ENCODE assay signal across 14 cellular contexts in genomic region chr14:35806006-35806907, GRCh38. TPM values are rescaled to one million over a fixed set of nuclear protein-coding genes. Genes with fewer than 3 reads are reported as not detected.
DNase-seq lines count a peak whose midpoint lies in the region; ATAC-seq and TF ChIP-seq lines count a peak whose summit lies in the region.
"Had no signal": no experiment of that assay in that cellular context is flagged by ENCODE, and none has a peak within 500 bp of the region (broad histone marks: within the 10 kb centered on the region; RNA-seq: fewer than 3 reads in every experiment).

No MANE protein-coding gene starts in this region.

- no peak for DNase-seq in Karpas-422
- no peak for DNase-seq in central memory CD8-positive, alpha-beta T cell (ENCODE audit: low spot score in 2 of 2)
- DNase-seq in nephron progenitor cell = no peak
- no peak for DNase-seq in coronary artery (ENCODE audit: low spot score)
- no peak for DNase-seq in NCI-H187 treated with DMSO at 0.1 percent for 48 hours (lab: John Stamatoyannopoulos, UW)
- DNase-seq in foreskin keratinocyte = no peak
- DNase-seq: activated naive CD4-positive, alpha-beta T cell treated with anti-CD3 and anti-CD28 coated beads, Interleukin-2, amount 50 U/mL, for 16 hours; C1 segment of cervical spinal cord; H7; NCI-H1105; stimulated activated naive CD4-positive, alpha-beta T cell had no signal

- no peaks in the 10 kb centered on the region for H3K9me2 ChIP-seq in Karpas-422 (replicated peaks; ENCODE audit: insufficient read depth, low read length)

- H3K36me3 ChIP-seq in BLaER1 treated with 17β-estradiol and CSF1 and Interleukin-3, amounts not matched to agents 10 nM and 100 nM = peaks cover 0 to 11% (median 0%) of the 10 kb centered on the region in 11 experiments; a peak in 1 of 22 replicates
- no peaks in the 10 kb centered on the region; the same call in 1 of the 2 replicates for H3K36me3 ChIP-seq in Karpas-422 (ENCODE audit: insufficient read depth, low read length)
- H3K36me3 ChIP-seq: gastroesophageal sphincter had no signal

- peaks cover 13 to 27% (median 19%) of the 10 kb centered on the region in 10 experiments for H3K4me1 ChIP-seq in BLaER1 treated with 17β-estradiol and CSF1 and Interleukin-3, amounts not matched to agents 10 nM and 100 nM
- H3K4me1 ChIP-seq in Karpas-422 (ENCODE audit: low read length) (peaks cover 24% of the 10 kb centered on the region), foreskin keratinocyte (peaks cover 17% of the 10 kb centered on the region)

- peak overlapping the region; percentile 100 for H3K27ac Mint-ChIP-seq in central memory CD8-positive, alpha-beta T cell (ENCODE audit: low read depth)
- no peak overlapping the region for H3K27ac Mint-ChIP-seq in nephron progenitor cell

- peaks cover 25% of the 10 kb centered on the region for H3K36me3 Mint-ChIP-seq in central memory CD8-positive, alpha-beta T cell (ENCODE audit: insufficient read depth)
- peaks cover 14% of the 10 kb centered on the region for H3K36me3 Mint-ChIP-seq in nephron progenitor cell (ENCODE audit: low read depth)

- ATAC-seq in central memory CD8-positive, alpha-beta T cell (replicated peaks; ENCODE audit: extremely low read depth, poor library complexity, severe bottlenecking) = no peak
- ATAC-seq in foreskin keratinocyte (no peak), HG02973 (IDR thresholded peaks at IDR 0.05; ENCODE audit: unreplicated experiment) (no peak)
- ATAC-seq: gastroesophageal sphincter had no signal

- H3K4me3 Mint-ChIP-seq in central memory CD8-positive, alpha-beta T cell = no peak overlapping the region
- H3K4me3 Mint-ChIP-seq in nephron progenitor cell = peak overlapping the region; percentile 96

- H3K27ac ChIP-seq in BLaER1 treated with 17β-estradiol and CSF1 and Interleukin-3, amounts not matched to agents 10 nM and 100 nM = no peak overlapping the region
- H3K27ac ChIP-seq in Karpas-422 (ENCODE audit: low read length) (no peak overlapping the region), coronary artery (no peak overlapping the region), foreskin keratinocyte (no peak overlapping the region)

- no peak overlapping the region for H2AFZ ChIP-seq in Karpas-422 (ENCODE audit: low read length)

- peaks cover 71% of the 10 kb centered on the region for H3K79me2 ChIP-seq in Karpas-422 (ENCODE audit: low read length)

- no peaks in the 10 kb centered on the region for H3K27me3 Mint-ChIP-seq in central memory CD8-positive, alpha-beta T cell
- no peaks in the 10 kb centered on the region for H3K27me3 Mint-ChIP-seq in nephron progenitor cell (ENCODE audit: low read depth, poor library complexity)

- no peak for TF ChIP-seq CTCF in nephron progenitor cell (IDR thresholded peaks at IDR 0.05)
- no peak for TF ChIP-seq CTCF in coronary artery (IDR thresholded peaks at IDR 0.05)
- no peak for TF ChIP-seq CTCF in foreskin keratinocyte (conservative IDR thresholded peaks at IDR 0.05)

- H3K9me3 ChIP-seq in BLaER1 treated with 17β-estradiol and CSF1 and Interleukin-3, amounts not matched to agents 10 nM and 100 nM (replicated peaks in 1 of 11) = no peaks in the 10 kb centered on the region
- H3K9me3 ChIP-seq in Karpas-422 (ENCODE audit: low read length) = no peaks in the 10 kb centered on the region
- H3K9me3 ChIP-seq: gastroesophageal sphincter had no signal

- H3K4me1 Mint-ChIP-seq in central memory CD8-positive, alpha-beta T cell = peaks cover 50% of the 10 kb centered on the region
- peaks cover 18% of the 10 kb centered on the region for H3K4me1 Mint-ChIP-seq in nephron progenitor cell

- H3K4me3 ChIP-seq in BLaER1 treated with 17β-estradiol and CSF1 and Interleukin-3, amounts not matched to agents 10 nM and 100 nM = no peak overlapping the region
- peak overlapping the region; percentile 98 for H3K4me3 ChIP-seq in Karpas-422 (ENCODE audit: low read length)
- H3K4me3 ChIP-seq in coronary artery = no peak overlapping the region

- H3K9ac ChIP-seq in BLaER1 treated with 17β-estradiol and CSF1 and Interleukin-3, amounts not matched to agents 10 nM and 100 nM = no peak overlapping the region; a peak in 1 of 22 replicates
- 0 out of 2 replicates have a peak overlapping the region, but pooled peaks have one; percentile 15 for H3K9ac ChIP-seq in Karpas-422 (ENCODE audit: low read length)

- peaks cover 0 to 26% (median 6%) of the 10 kb centered on the region in 11 experiments; a peak in 7 of 22 replicates for H4K20me1 ChIP-seq in BLaER1 treated with 17β-estradiol and CSF1 and Interleukin-3, amounts not matched to agents 10 nM and 100 nM
- no peaks in the 10 kb centered on the region; the same call in 1 of the 2 replicates for H4K20me1 ChIP-seq in Karpas-422 (ENCODE audit: insufficient read depth, low read depth, low read length)

- no peaks in the 10 kb centered on the region for H3K9me3 Mint-ChIP-seq in central memory CD8-positive, alpha-beta T cell
- H3K9me3 Mint-ChIP-seq in nephron progenitor cell = no peaks in the 10 kb centered on the region

- H3K4me2 ChIP-seq in BLaER1 treated with 17β-estradiol and CSF1 and Interleukin-3, amounts not matched to agents 10 nM and 100 nM = peak overlapping the region in 7 of 11 experiments; percentile 12 to 92 (median 77); a peak in 6 of 22 replicates
- H3K4me2 ChIP-seq in Karpas-422 (ENCODE audit: low read depth, low read length, poor library complexity, severe bottlenecking) = peak overlapping the region; percentile 88

- no peaks in the 10 kb centered on the region for H3K27me3 ChIP-seq in BLaER1 treated with 17β-estradiol and CSF1 and Interleukin-3, amounts not matched to agents 10 nM and 100 nM
- no peaks in the 10 kb centered on the region for H3K27me3 ChIP-seq in Karpas-422 (ENCODE audit: low read length)
- no peaks in the 10 kb centered on the region for H3K27me3 ChIP-seq in foreskin keratinocyte
- H3K27me3 ChIP-seq: gastroesophageal sphincter had no signal

RNA-seq across cellular contexts. Expression of gene RALGAPA1, which starts 2.8 kb away (rescaled TPM):
- 54.3 and 138 TPM in 2 replicates for total RNA-seq in Karpas-422 (2014; rRNA removed; shearing (Covaris generic); ENCODE audit: low replicate concordance)
- total RNA-seq in foreskin keratinocyte = 15.5 and 15.9 TPM in 2 replicates
- polyA plus RNA-seq in foreskin keratinocyte = 3.7 and 4.5 TPM in 2 replicates

RNA-seq across cellular contexts. Expression of gene BRMS1L, which starts 19.9 kb away (rescaled TPM):
- 22.7 and 24.2 TPM in 2 replicates for total RNA-seq in Karpas-422 (2014; rRNA removed; shearing (Covaris generic); ENCODE audit: low replicate concordance)
- 10.1 and 11.6 TPM in 2 replicates for total RNA-seq in foreskin keratinocyte
- 5.6 and 7.2 TPM in 2 replicates for polyA plus RNA-seq in foreskin keratinocyte
